In the genomic region with DNA sequence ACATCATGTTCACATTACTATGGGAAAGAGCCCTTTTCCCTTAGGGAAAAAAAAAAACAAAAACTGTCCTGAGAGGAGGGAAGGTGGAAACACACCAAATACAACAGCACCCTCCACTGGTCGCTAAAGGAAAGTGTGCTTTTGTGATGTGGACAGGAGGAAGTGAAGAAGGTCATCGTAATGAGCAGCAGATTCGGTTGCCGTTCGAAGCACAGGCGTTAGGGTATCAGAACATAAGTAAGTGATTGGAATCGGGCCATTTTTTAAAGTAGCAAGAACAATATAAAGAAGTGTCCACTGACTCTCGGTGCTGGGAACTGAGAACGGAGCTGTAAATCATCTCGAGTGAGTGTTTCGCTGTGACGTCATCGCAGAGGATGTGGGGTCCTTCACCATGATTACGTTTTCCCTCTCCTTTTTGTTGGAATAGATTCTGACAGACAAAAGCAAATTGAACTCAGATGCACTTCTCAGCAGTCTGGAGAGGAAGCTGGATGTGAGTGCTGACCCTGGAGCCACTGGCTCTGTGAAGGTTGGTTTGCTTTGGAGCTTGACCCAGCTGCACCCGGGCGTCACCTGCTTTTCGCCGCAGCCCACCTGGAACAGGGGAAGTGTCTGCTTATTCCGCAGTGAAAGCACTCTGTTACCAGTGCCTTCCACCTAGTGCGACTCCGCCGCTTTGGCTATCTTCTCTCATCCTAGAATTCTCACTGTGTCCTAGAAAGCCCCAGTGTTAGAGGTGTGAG, we compare ENCODE assay signal across 8 cellular contexts.
A peak's percentile ranks its signal among the peaks of the same experiment; 100 is the strongest.
DNase-seq lines count a peak whose midpoint lies in the region; ATAC-seq and TF ChIP-seq lines count a peak whose summit lies in the region.

No MANE protein-coding gene starts in this region.

- 24 to 29% methylated on average over 22 of the region's 22 CpGs for WGBS in tibial nerve, 2 donors

- no peaks in the 10 kb centered on the region for H3K36me3 Mint-ChIP-seq in activated naive CD4-positive, alpha-beta T cell treated with anti-CD3 and anti-CD28 coated beads for 36 hours (ENCODE audit: low read depth)

- intact Hi-C loops in activated naive CD4-positive, alpha-beta T cell treated with anti-CD3 and anti-CD28 coated beads for 36 hours (cut with micrococcal nuclease), result loop anchor here (1.0 to 2.0 kb wide), 3 partner anchors 240 to 852 kb away; no protein-coding TSS in a partner anchor
- intact Hi-C loops in lower lobe of right lung (cut with DNase I), result no loop called here

- H3K36me3 ChIP-seq in Loucy (ENCODE audit: insufficient read depth, low read length) (no peaks in the 10 kb centered on the region), lower lobe of right lung (no peaks in the 10 kb centered on the region), tibial nerve (no peaks in the 10 kb centered on the region)

- H3K27me3 ChIP-seq in Loucy (ENCODE audit: insufficient read depth, low read length, poor library complexity, severe bottlenecking) (no peaks in the 10 kb centered on the region), lower lobe of right lung (ENCODE audit: low read depth) (no peaks in the 10 kb centered on the region), tibial nerve (no peaks in the 10 kb centered on the region)

- peak in 1 of 2 donors; percentile 6 for TF ChIP-seq EP300 in tibial nerve (IDR thresholded peaks at IDR 0.05)

- H3K27ac ChIP-seq in lower lobe of right lung, result no peak overlapping the region
- H3K27ac ChIP-seq in tibial nerve, result peak overlapping the region in 1 of 4 donors; percentile 33

- peak; percentile 48 for DNase-seq in activated naive CD4-positive, alpha-beta T cell treated with anti-CD3 and anti-CD28 coated beads for 36 hours
- DNase-seq in activated naive CD4-positive, alpha-beta T cell treated with Interleukin-2 at 50 U/mL for 16 hours, result no peak
- DNase-seq in SHP77 treated with DMSO at 0.1 percent for 48 hours (lab: John Stamatoyannopoulos, UW), result peak; percentile 99
- peak; percentile 67 to 73 for DNase-seq in dermis microvascular lymphatic vessel endothelial cell (ENCODE audit: low read depth in 2 of 2)
- DNase-seq in lower lobe of right lung, result no peak
- DNase-seq in tibial nerve (ENCODE audit: low spot score in 2 of 2), result peak in 1 of 2 donors; percentile 35

- no peaks in the 10 kb centered on the region for H3K9me3 Mint-ChIP-seq in activated naive CD4-positive, alpha-beta T cell treated with anti-CD3 and anti-CD28 coated beads for 36 hours

- no peak overlapping the region for H3K27ac Mint-ChIP-seq in activated naive CD4-positive, alpha-beta T cell treated with anti-CD3 and anti-CD28 coated beads for 36 hours

- TF ChIP-seq CTCF in Loucy (conservative IDR thresholded peaks at IDR 0.05; ENCODE audit: low read length) (peak; percentile 95), lower lobe of right lung (IDR thresholded peaks at IDR 0.05) (peak; percentile 56), tibial nerve (IDR thresholded peaks at IDR 0.05) (peak; percentile 34 to 50 (median 48))

- no peak overlapping the region for H3K4me2 ChIP-seq in Loucy (ENCODE audit: low read depth, low read length, poor library complexity, severe bottlenecking)

- H3K9me3 ChIP-seq in Loucy (ENCODE audit: insufficient read depth, low read depth, low read length), result no peaks in the 10 kb centered on the region
- no peaks in the 10 kb centered on the region for H3K9me3 ChIP-seq in lower lobe of right lung
- no peaks in the 10 kb centered on the region for H3K9me3 ChIP-seq in tibial nerve

- H4K20me1 ChIP-seq in Loucy (ENCODE audit: insufficient read depth, low read length, poor library complexity, severe bottlenecking), result no peaks in the 10 kb centered on the region

- no peak overlapping the region for H2AFZ ChIP-seq in Loucy (ENCODE audit: low read length)

- peaks cover 5% of the 10 kb centered on the region for H3K4me1 Mint-ChIP-seq in activated naive CD4-positive, alpha-beta T cell treated with anti-CD3 and anti-CD28 coated beads for 36 hours (ENCODE audit: low read depth)

- CTCF ChIA-PET in activated naive CD4-positive, alpha-beta T cell treated with anti-CD3 and anti-CD28 coated beads for 36 hours (lab: Charles Lee), result interaction anchor here (0.5 to 1.5 kb wide), 10 partner anchors 10 to 981 kb away, joined by 3 to 5 read pairs (median 3); partner anchors contain the start of gene MYLK4

- H3K9ac ChIP-seq in Loucy (ENCODE audit: low read depth, low read length, poor library complexity, severe bottlenecking), result no peak overlapping the region

- H3F3A ChIP-seq in Loucy (ENCODE audit: low read depth), result no peaks in the 10 kb centered on the region

- H3K79me2 ChIP-seq in Loucy (ENCODE audit: insufficient read depth, low read length), result no peaks in the 10 kb centered on the region

- H3K27me3 Mint-ChIP-seq in activated naive CD4-positive, alpha-beta T cell treated with anti-CD3 and anti-CD28 coated beads for 36 hours (ENCODE audit: low read depth), result no peaks in the 10 kb centered on the region

- no peaks in the 10 kb centered on the region for H3K9me2 ChIP-seq in Loucy (replicated peaks; ENCODE audit: low read depth, low read length)

- ATAC-seq in lower lobe of right lung (peak; percentile 56 to 77), GM18861 (IDR thresholded peaks at IDR 0.05; ENCODE audit: unreplicated experiment) (no peak)

- no peak for TF ChIP-seq POLR2A in tibial nerve (IDR thresholded peaks at IDR 0.05)

- peak overlapping the region; percentile 28 for H3K4me3 Mint-ChIP-seq in activated naive CD4-positive, alpha-beta T cell treated with anti-CD3 and anti-CD28 coated beads for 36 hours

- H3K4me1 ChIP-seq in Loucy (ENCODE audit: insufficient read depth, low read length, poor library complexity, severe bottlenecking) (no peaks in the 10 kb centered on the region), lower lobe of right lung (no peaks in the 10 kb centered on the region), tibial nerve (peaks cover 0 to 11% (median 0%) of the 10 kb centered on the region in 4 donors)

- no peak overlapping the region for H3K4me3 ChIP-seq in Loucy (ENCODE audit: low read length, poor library complexity, severe bottlenecking)
- H3K4me3 ChIP-seq in lower lobe of right lung, result peak overlapping the region; percentile 11
- peak overlapping the region in 1 of 4 donors; percentile 11 for H3K4me3 ChIP-seq in tibial nerve

Comparison
In these comparisons a context has a peak if more than half of its experiments do, and no peak if none do; other contexts are left out.
1. DNase-seq: peak in activated naive CD4-positive, alpha-beta T cell treated with anti-CD3 and anti-CD28 coated beads for 36 hours (single experiment), SHP77 treated with DMSO at 0.1 percent for 48 hours (single experiment) and dermis microvascular lymphatic vessel endothelial cell (2 of 2); none in activated naive CD4-positive, alpha-beta T cell treated with Interleukin-2 at 50 U/mL for 16 hours (single experiment) and lower lobe of right lung (single experiment).
2. Peak in every context shown above with its lines, with median percentiles within 50 percentile points of each other: CTCF ChIP-seq.